Comparison of ENCODE assay signal across 1 cellular context in genomic region chr3:194257916-194258668, GRCh38.
TF ChIP-seq lines count a peak whose summit lies in the region.

No MANE protein-coding gene starts in this region.

TF ChIP-seq in K562, 482 proteins besides CTCF, POLR2A, EP300 and RAD21 (continued from another document and continues in another):
- no peak for TF ChIP-seq ZBTB40 (IDR thresholded peaks at IDR 0.05)
- no peak for TF ChIP-seq ZBTB40 (CRISPR knock-in tag; IDR thresholded peaks at IDR 0.05)
- peak; percentile 46 for TF ChIP-seq PHF20 (IDR thresholded peaks at IDR 0.05; ENCODE audit: partially characterized antibody)
- TF ChIP-seq KDM1A (IDR thresholded peaks at IDR 0.05), result peak; percentile 75 to 87
- TF ChIP-seq AFF4 (CRISPR knock-in tag; IDR thresholded peaks at IDR 0.05), result no peak
- peak; percentile 51; the same call in 1 of the 2 replicates for TF ChIP-seq ZNF592 (IDR thresholded peaks at IDR 0.05)
- no peak for TF ChIP-seq POLR2G (IDR thresholded peaks at IDR 0.05; ENCODE audit: low read depth, low read length)
- TF ChIP-seq TSC22D4 (tag; IDR thresholded peaks at IDR 0.05), result no peak
- TF ChIP-seq CREB1 (IDR thresholded peaks at IDR 0.05), result no peak
- no peak for TF ChIP-seq CREB1 (CRISPR knock-in tag; IDR thresholded peaks at IDR 0.05)
- no peak for TF ChIP-seq DLX4 (CRISPR knock-in tag; IDR thresholded peaks at IDR 0.05)
- no peak for TF ChIP-seq MIER1 (IDR thresholded peaks at IDR 0.05; ENCODE audit: low read depth)
- no peak for TF ChIP-seq BRF1 (IDR thresholded peaks at IDR 0.05; ENCODE audit: borderline replicate concordance, extremely low read depth, insufficient read length)
- TF ChIP-seq MLLT1 (IDR thresholded peaks at IDR 0.05), result no peak
- TF ChIP-seq PCBP2 (IDR thresholded peaks at IDR 0.05; ENCODE audit: low read depth, low read length, poor library complexity, severe bottlenecking), result no peak
- no peak for TF ChIP-seq SRSF9 (IDR thresholded peaks at IDR 0.05; ENCODE audit: borderline replicate concordance, low read depth, low read length)
- TF ChIP-seq MCM5 (IDR thresholded peaks at IDR 0.05; ENCODE audit: low read depth), result no peak
- TF ChIP-seq BCOR (IDR thresholded peaks at IDR 0.05), result peak; percentile 95
- TF ChIP-seq U2AF1 (optimal IDR thresholded peaks at IDR 0.05; ENCODE audit: low read depth, low read length), result no peak
- TF ChIP-seq BRCA1 (IDR thresholded peaks at IDR 0.05), result no peak
- TF ChIP-seq BRCA1 (CRISPR knock-in tag; IDR thresholded peaks at IDR 0.05), result no peak
- TF ChIP-seq ZNF717 (CRISPR knock-in tag; IDR thresholded peaks at IDR 0.05), result no peak
- TF ChIP-seq HDAC8 (tag; IDR thresholded peaks at IDR 0.05), result no peak
- peak; percentile 64 for TF ChIP-seq SMARCA5 (IDR thresholded peaks at IDR 0.05)
- no peak for TF ChIP-seq CCAR2 (IDR thresholded peaks at IDR 0.05; ENCODE audit: low read depth, low read length)
- TF ChIP-seq ZNF507 (tag; conservative IDR thresholded peaks at IDR 0.05), result no peak
- no peak for TF ChIP-seq ETV1 (tag; conservative IDR thresholded peaks at IDR 0.05; ENCODE audit: low read depth)
- no peak for TF ChIP-seq NFATC3 (IDR thresholded peaks at IDR 0.05)
- no peak for TF ChIP-seq RBBP5 (IDR thresholded peaks at IDR 0.05; ENCODE audit: borderline replicate concordance, insufficient read depth, low read length, poor library complexity, severe bottlenecking)
- 0 out of 2 replicates have a peak, but pooled peaks have one; percentile 29 for TF ChIP-seq XRCC3 (IDR thresholded peaks at IDR 0.05)
- no peak for TF ChIP-seq SLC30A9 (CRISPR knock-in tag; IDR thresholded peaks at IDR 0.05)
- TF ChIP-seq YBX1 (IDR thresholded peaks at IDR 0.05), result no peak
- TF ChIP-seq TBL1XR1 (IDR thresholded peaks at IDR 0.05; ENCODE audit: low read length in 2 of 2), result no peak
- no peak for TF ChIP-seq EZH2 (IDR thresholded peaks at IDR 0.05; ENCODE audit: borderline replicate concordance, low read depth, low read length)
- no peak for TF ChIP-seq THRB (CRISPR knock-in tag; conservative IDR thresholded peaks at IDR 0.05)
- TF ChIP-seq HSF4 (CRISPR knock-in tag; IDR thresholded peaks at IDR 0.05; ENCODE audit: borderline replicate concordance), result no peak
- no peak for TF ChIP-seq KLF1 (tag; IDR thresholded peaks at IDR 0.05)
- TF ChIP-seq GABPA (tag; conservative IDR thresholded peaks at IDR 0.05; ENCODE audit: low read depth), result no peak
- no peak for TF ChIP-seq ID3 (CRISPR knock-in tag; IDR thresholded peaks at IDR 0.05)
- TF ChIP-seq ID3 (tag; IDR thresholded peaks at IDR 0.05), result no peak
- peak; percentile 97 for TF ChIP-seq RBM25 (IDR thresholded peaks at IDR 0.05; ENCODE audit: low read depth, low read length, severe bottlenecking)
- TF ChIP-seq ZNF347 (CRISPR knock-in tag; IDR thresholded peaks at IDR 0.05; ENCODE audit: low read depth), result no peak
- TF ChIP-seq TARDBP (IDR thresholded peaks at IDR 0.05), result no peak
- TF ChIP-seq ZNF146 (CRISPR knock-in tag; IDR thresholded peaks at IDR 0.05; ENCODE audit: unreplicated experiment), result peak; percentile 100
- no peak for TF ChIP-seq POLR2B (IDR thresholded peaks at IDR 0.05; ENCODE audit: low read depth, partially characterized antibody)
- no peak for TF ChIP-seq NR4A1 (CRISPR knock-in tag; IDR thresholded peaks at IDR 0.05)
- TF ChIP-seq NR4A1 (tag; IDR thresholded peaks at IDR 0.05), result no peak
- no peak for TF ChIP-seq BCL6 (CRISPR knock-in tag; IDR thresholded peaks at IDR 0.05)
- TF ChIP-seq CGGBP1 (CRISPR knock-in tag; IDR thresholded peaks at IDR 0.05), result no peak
